ENCODE assay signal across 1 cellular context in genomic region chr1:11691302-11691914, GRCh38.
TF ChIP-seq lines count a peak whose summit lies in the region.

DRAXIN (plus strand) TSS chr1:11691710; CDS start chr1:11706259, 14,549 bp downstream.

TF ChIP-seq in WTC11, 78 proteins besides CTCF, POLR2A, EP300 and RAD21 (continued from another document):
- TF ChIP-seq ARID4B (CRISPR knock-in tag; IDR thresholded peaks at IDR 0.05; ENCODE audit: borderline replicate concordance) (peak; percentile 78), KAT7 (CRISPR knock-in tag; IDR thresholded peaks at IDR 0.05; ENCODE audit: borderline replicate concordance) (peak; percentile 75; the same call in 1 of the 2 replicates), NR3C1 (CRISPR knock-in tag; conservative IDR thresholded peaks at IDR 0.05; ENCODE audit: low read depth) (no peak), USF2 (CRISPR knock-in tag; IDR thresholded peaks at IDR 0.05) (no peak), SP1 (CRISPR knock-in tag; conservative IDR thresholded peaks at IDR 0.05) (peak; percentile 34; the same call in 1 of the 2 replicates), JUN (CRISPR knock-in tag; IDR thresholded peaks at IDR 0.05) (no peak; the same call in none of the 2 replicates), ZNF232 (CRISPR knock-in tag; IDR thresholded peaks at IDR 0.05) (no peak), ZMAT4 (CRISPR knock-in tag; IDR thresholded peaks at IDR 0.05) (no peak), CREM (CRISPR knock-in tag; IDR thresholded peaks at IDR 0.05) (no peak), ZNF512 (CRISPR knock-in tag; IDR thresholded peaks at IDR 0.05; ENCODE audit: borderline replicate concordance) (no peak), MLX (CRISPR knock-in tag; IDR thresholded peaks at IDR 0.05) (no peak), ZNF317 (CRISPR knock-in tag; IDR thresholded peaks at IDR 0.05; ENCODE audit: borderline replicate concordance, low read depth) (no peak), RELA (CRISPR knock-in tag; IDR thresholded peaks at IDR 0.05; ENCODE audit: borderline replicate concordance) (no peak), TEAD4 (CRISPR knock-in tag; IDR thresholded peaks at IDR 0.05) (no peak), ZNF263 (CRISPR knock-in tag; IDR thresholded peaks at IDR 0.05; ENCODE audit: low read depth) (no peak), IRF2 (CRISPR knock-in tag; IDR thresholded peaks at IDR 0.05; ENCODE audit: borderline replicate concordance, low read depth) (0 out of 2 replicates have a peak, but pooled peaks have one; percentile 42), NR1H2 (CRISPR knock-in tag; IDR thresholded peaks at IDR 0.05) (no peak), ELF4 (CRISPR knock-in tag; IDR thresholded peaks at IDR 0.05; ENCODE audit: low read depth) (0 out of 2 replicates have a peak, but pooled peaks have one; percentile 44), USF1 (CRISPR knock-in tag; IDR thresholded peaks at IDR 0.05) (no peak), CDX4 (CRISPR knock-in tag; IDR thresholded peaks at IDR 0.05; ENCODE audit: borderline replicate concordance) (no peak), ERG (CRISPR knock-in tag; IDR thresholded peaks at IDR 0.05) (no peak)
TF ChIP-seq in WTC11: peak in this region for 10.
